Comparison of ENCODE assay signal across 38 cellular contexts in genomic region chr11:42494459-42494858, GRCh38.
"Had no signal": no experiment of that assay in that cellular context is flagged by ENCODE, and none has a peak within 500 bp of the region (broad histone marks: within the 10 kb centered on the region; RNA-seq: fewer than 3 reads in every experiment).

No MANE protein-coding gene starts in this region.

- DNase-seq: activated effector memory CD4-positive, alpha-beta T cell treated with anti-CD3 and anti-CD28 coated beads, Interleukin-2, amount 50 U/mL, for 16 hours; activated effector memory CD4-positive, alpha-beta T cell treated with Interleukin-2 at 50 U/mL for 16 hours; activated gamma-delta T cell; activated gamma-delta T cell treated with Interleukin-2 at 50 U/mL for 16 hours; activated naive CD4-positive, alpha-beta T cell; activated naive CD4-positive, alpha-beta T cell treated with anti-CD3 and anti-CD28 coated beads for 36 hours; activated naive CD4-positive, alpha-beta T cell treated with anti-CD3 and anti-CD28 coated beads, Interleukin-2, amount 10 ng/mL, durations not matched to agents 7 days and 5 days; activated naive CD4-positive, alpha-beta T cell treated with anti-CD3 and anti-CD28 coated beads, Interleukin-2, amount 50 U/mL, for 16 hours; activated naive CD4-positive, alpha-beta T cell treated with Interleukin-2 at 50 U/mL for 16 hours; activated naive CD8-positive, alpha-beta T cell treated with anti-CD3 and anti-CD28 coated beads for 36 hours; activated naive CD8-positive, alpha-beta T cell treated with anti-CD3 and anti-CD28 coated beads, Interleukin-2, amount 10 ng/mL, durations not matched to agents 7 days and 5 days; activated naive CD8-positive, alpha-beta T cell treated with anti-CD3 and anti-CD28 coated beads, Interleukin-2, amount 50 U/mL, for 24 hours; activated T-cell treated with anti-CD3 and anti-CD28 coated beads, Interleukin-2, amount 50 U/mL, for 1 hour; activated T-cell treated with anti-CD3 and anti-CD28 coated beads, Interleukin-2, amount 50 U/mL, for 24 hours; activated T-cell treated with anti-CD3 and anti-CD28 coated beads, Interleukin-2, amount 50 U/mL, for 4 hours; activated T-cell treated with anti-CD3 and anti-CD28 coated beads, Interleukin-2, amount 50 U/mL, for 48 hours; activated T-cell treated with anti-CD3 and anti-CD28 coated beads, Interleukin-2, amount 50 U/mL, for 72 hours; adrenal gland; amniotic stem cell; amygdala; anterior cingulate cortex; aorta; body of pancreas; brain microvascular endothelial cell; caudate nucleus; central memory CD4-positive, alpha-beta T cell; cerebellar nuclear complex had no signal

- H3K9me3 Mint-ChIP-seq: activated naive CD8-positive, alpha-beta T cell treated with anti-CD3 and anti-CD28 coated beads, Interleukin-2, amount 10 ng/mL, durations not matched to agents 7 days and 5 days had no signal

- H3K27ac Mint-ChIP-seq: activated naive CD4-positive, alpha-beta T cell treated with anti-CD3 and anti-CD28 coated beads for 36 hours; activated naive CD4-positive, alpha-beta T cell treated with anti-CD3 and anti-CD28 coated beads, Interleukin-2, amount 10 ng/mL, durations not matched to agents 7 days and 5 days; activated naive CD4-positive, alpha-beta T cell treated with anti-CD3 and anti-CD28 coated beads, Interleukin-2, amount 50 U/mL, for 24 hours; activated naive CD4-positive, alpha-beta T cell treated with anti-CD3 and anti-CD28 coated beads, Interleukin-2, amount 50 U/mL, for 72 hours; activated naive CD8-positive, alpha-beta T cell; activated naive CD8-positive, alpha-beta T cell treated with anti-CD3 and anti-CD28 coated beads for 36 hours; activated naive CD8-positive, alpha-beta T cell treated with anti-CD3 and anti-CD28 coated beads, Interleukin-2, amount 10 ng/mL, durations not matched to agents 7 days and 5 days; activated naive CD8-positive, alpha-beta T cell treated with anti-CD3 and anti-CD28 coated beads, Interleukin-2, amount 50 U/mL, for 24 hours; activated T-cell treated with anti-CD3 and anti-CD28 coated beads, Interleukin-2, amount 50 U/mL, for 24 hours; activated T-cell treated with anti-CD3 and anti-CD28 coated beads, Interleukin-2, amount 50 U/mL, for 72 hours; activated T-helper 1 cell treated with anti-CD3 and anti-CD28 coated beads, Interleukin-12 subunit alpha, Interleukin-12 subunit beta, Interleukin-2, Interleukin-4 antibody, amounts not matched to agents 30 ng/mL and 10 ng/mL and 1 ng/mL, durations not matched to agents 14 hours and 24 hours and 36 hours; activated T-helper 17 cell treated with anti-CD3 and anti-CD28 coated beads, Interleukin-2, amount 50 U/mL, for 72 hours; activated T-helper 2 cell treated with anti-CD3 and anti-CD28 coated beads, Interferon-gamma antibody, Interleukin-2, Interleukin-4, amounts not matched to agents 10 μg/mL and 5 μg/mL and 100 μg/mL, durations not matched to agents 14 hours and 24 hours and 36 hours; brain had no signal

- H3K27ac ChIP-seq: adrenal gland, ascending aorta, body of pancreas, brain microvascular endothelial cell, breast epithelium, cardiac muscle cell had no signal

- H3K4me1 Mint-ChIP-seq: activated naive CD4-positive, alpha-beta T cell treated with anti-CD3 and anti-CD28 coated beads, Interleukin-2, amount 10 ng/mL, durations not matched to agents 7 days and 5 days; activated naive CD4-positive, alpha-beta T cell treated with anti-CD3 and anti-CD28 coated beads, Interleukin-2, amount 50 U/mL, for 24 hours; activated naive CD8-positive, alpha-beta T cell treated with anti-CD3 and anti-CD28 coated beads for 36 hours; activated naive CD8-positive, alpha-beta T cell treated with anti-CD3 and anti-CD28 coated beads, Interleukin-2, amount 10 ng/mL, durations not matched to agents 7 days and 5 days; activated naive CD8-positive, alpha-beta T cell treated with anti-CD3 and anti-CD28 coated beads, Interleukin-2, amount 50 U/mL, for 24 hours; activated T-helper 17 cell treated with anti-CD3 and anti-CD28 coated beads, Interleukin-2, amount 50 U/mL, for 72 hours; brain; central memory CD8-positive, alpha-beta T cell had no signal

- H3K4me1 ChIP-seq: adrenal gland, ascending aorta, body of pancreas, breast epithelium had no signal

- H3K36me3 Mint-ChIP-seq: activated naive CD4-positive, alpha-beta T cell treated with anti-CD3 and anti-CD28 coated beads, Interleukin-2, amount 10 ng/mL, durations not matched to agents 7 days and 5 days; activated naive CD4-positive, alpha-beta T cell treated with anti-CD3 and anti-CD28 coated beads, Interleukin-2, amount 50 U/mL, for 24 hours; activated naive CD4-positive, alpha-beta T cell treated with anti-CD3 and anti-CD28 coated beads, Interleukin-2, amount 50 U/mL, for 72 hours; activated naive CD8-positive, alpha-beta T cell; activated naive CD8-positive, alpha-beta T cell treated with anti-CD3 and anti-CD28 coated beads for 36 hours; activated naive CD8-positive, alpha-beta T cell treated with anti-CD3 and anti-CD28 coated beads, Interleukin-2, amount 10 ng/mL, durations not matched to agents 7 days and 5 days; brain had no signal

- H3K27me3 ChIP-seq: adrenal gland, ascending aorta, body of pancreas, brain microvascular endothelial cell, breast epithelium, cardiac muscle cell had no signal

- H3K27me3 Mint-ChIP-seq: activated naive CD4-positive, alpha-beta T cell treated with anti-CD3 and anti-CD28 coated beads, Interleukin-2, amount 10 ng/mL, durations not matched to agents 7 days and 5 days; activated naive CD4-positive, alpha-beta T cell treated with anti-CD3 and anti-CD28 coated beads, Interleukin-2, amount 50 U/mL, for 24 hours; activated naive CD8-positive, alpha-beta T cell; activated naive CD8-positive, alpha-beta T cell treated with anti-CD3 and anti-CD28 coated beads for 36 hours; activated naive CD8-positive, alpha-beta T cell treated with anti-CD3 and anti-CD28 coated beads, Interleukin-2, amount 10 ng/mL, durations not matched to agents 7 days and 5 days; activated naive CD8-positive, alpha-beta T cell treated with anti-CD3 and anti-CD28 coated beads, Interleukin-2, amount 50 U/mL, for 24 hours; activated T-cell treated with anti-CD3 and anti-CD28 coated beads, Interleukin-2, amount 50 U/mL, for 24 hours; activated T-helper 17 cell treated with anti-CD3 and anti-CD28 coated beads, Interleukin-2, amount 50 U/mL, for 72 hours; central memory CD8-positive, alpha-beta T cell had no signal

- ATAC-seq: activated naive CD4-positive, alpha-beta T cell treated with anti-CD3 and anti-CD28 coated beads, Interleukin-2, amount 50 U/mL, for 72 hours; activated naive CD8-positive, alpha-beta T cell treated with anti-CD3 and anti-CD28 coated beads, Interleukin-2, amount 50 U/mL, for 24 hours; activated T-cell treated with anti-CD3 and anti-CD28 coated beads, Interleukin-2, amount 50 U/mL, for 4 hours; activated T-cell treated with anti-CD3 and anti-CD28 coated beads, Interleukin-2, amount 50 U/mL, for 72 hours; activated T-helper 17 cell treated with anti-CD3 and anti-CD28 coated beads, Interleukin-2, amount 50 U/mL, for 72 hours; body of pancreas had no signal

- H3K9me3 ChIP-seq: adrenal gland, ascending aorta, body of pancreas, breast epithelium had no signal

- H3K4me3 Mint-ChIP-seq: activated naive CD4-positive, alpha-beta T cell treated with anti-CD3 and anti-CD28 coated beads for 36 hours; activated naive CD4-positive, alpha-beta T cell treated with anti-CD3 and anti-CD28 coated beads, Interleukin-2, amount 10 ng/mL, durations not matched to agents 7 days and 5 days; activated naive CD4-positive, alpha-beta T cell treated with anti-CD3 and anti-CD28 coated beads, Interleukin-2, amount 50 U/mL, for 24 hours; activated naive CD8-positive, alpha-beta T cell; activated naive CD8-positive, alpha-beta T cell treated with anti-CD3 and anti-CD28 coated beads for 36 hours; activated naive CD8-positive, alpha-beta T cell treated with anti-CD3 and anti-CD28 coated beads, Interleukin-2, amount 10 ng/mL, durations not matched to agents 7 days and 5 days; activated naive CD8-positive, alpha-beta T cell treated with anti-CD3 and anti-CD28 coated beads, Interleukin-2, amount 50 U/mL, for 24 hours; activated T-cell treated with anti-CD3 and anti-CD28 coated beads, Interleukin-2, amount 50 U/mL, for 24 hours; activated T-cell treated with anti-CD3 and anti-CD28 coated beads, Interleukin-2, amount 50 U/mL, for 4 hours; activated T-cell treated with anti-CD3 and anti-CD28 coated beads, Interleukin-2, amount 50 U/mL, for 72 hours; activated T-helper 1 cell treated with anti-CD3 and anti-CD28 coated beads, Interleukin-12 subunit alpha, Interleukin-12 subunit beta, Interleukin-2, Interleukin-4 antibody, amounts not matched to agents 30 ng/mL and 10 ng/mL and 1 ng/mL, durations not matched to agents 14 hours and 24 hours and 36 hours; activated T-helper 17 cell treated with anti-CD3 and anti-CD28 coated beads, Interleukin-2, amount 50 U/mL, for 72 hours; brain; central memory CD8-positive, alpha-beta T cell had no signal

- H3K36me3 ChIP-seq: adrenal gland, ascending aorta, brain microvascular endothelial cell, breast epithelium, cardiac muscle cell had no signal

- H3K4me3 ChIP-seq: adrenal gland, ascending aorta, body of pancreas, breast epithelium, cardiac muscle cell had no signal
